In the genomic region with DNA sequence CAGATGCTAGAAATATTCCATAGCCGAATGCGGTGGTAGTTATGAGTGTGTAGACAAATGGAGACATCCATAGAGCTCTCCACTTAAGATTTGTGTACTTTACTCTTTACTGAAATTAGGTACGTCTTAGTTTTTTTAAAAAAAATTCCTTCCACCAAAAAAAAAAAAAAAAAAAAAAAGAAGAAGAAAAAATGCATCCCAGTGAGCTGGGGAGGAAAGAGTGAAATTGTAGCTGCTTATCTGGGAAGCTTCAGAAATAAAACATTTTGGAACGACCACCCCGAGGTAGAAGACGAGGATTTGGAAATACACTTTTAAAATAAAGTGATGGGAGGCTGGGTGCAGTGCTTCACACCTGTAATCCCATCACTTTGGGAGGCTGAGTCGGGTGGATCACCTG, we compare ENCODE assay signal across 18 cellular contexts. TPM values are rescaled to one million over a fixed set of nuclear protein-coding genes. Genes with fewer than 3 reads are reported as not detected.
DNase-seq lines count a peak whose midpoint lies in the region; ATAC-seq and TF ChIP-seq lines count a peak whose summit lies in the region.
"Had no signal": no experiment of that assay in that cellular context is flagged by ENCODE, and none has a peak within 500 bp of the region (broad histone marks: within the 10 kb centered on the region; RNA-seq: fewer than 3 reads in every experiment).

No MANE protein-coding gene starts in this region.

- H3K9me3 Mint-ChIP-seq in activated CD4-positive, alpha-beta T cell treated with anti-CD3 and anti-CD28 coated beads, Interleukin-2, amount 10 ng/mL, durations not matched to agents 24 days and 14 days, result no peaks in the 10 kb centered on the region
- H3K9me3 Mint-ChIP-seq in CD4-positive, alpha-beta T cell, result no peaks in the 10 kb centered on the region
- no peaks in the 10 kb centered on the region for H3K9me3 Mint-ChIP-seq in activated CD8-positive, alpha-beta T cell treated with anti-CD3 and anti-CD28 coated beads for 36 hours
- no peaks in the 10 kb centered on the region for H3K9me3 Mint-ChIP-seq in naive B cell
- H3K9me3 Mint-ChIP-seq: stimulated activated naive CD8-positive, alpha-beta T cell treated with anti-CD3 and anti-CD28 coated beads, Interleukin-15, Interleukin-2, amounts not matched to agents 100 ng/mL and 50 ng/mL, for 24 hours; type B pancreatic cell had no signal

- intact Hi-C loops in activated CD4-positive, alpha-beta T cell treated with anti-CD3 and anti-CD28 coated beads, Interleukin-2, amount 10 ng/mL, durations not matched to agents 24 days and 14 days (cut with micrococcal nuclease), result loop anchor here (1.0 to 5.0 kb wide), 2 partner anchors 9 to 41 kb away; no protein-coding TSS in a partner anchor
- intact Hi-C loops in CD4-positive, alpha-beta T cell (cut with DNase I, micrococcal nuclease), result loop anchor here (2.0 kb wide), 2 partner anchors 28 to 44 kb away; no protein-coding TSS in a partner anchor
- intact Hi-C loops in activated CD8-positive, alpha-beta T cell treated with anti-CD3 and anti-CD28 coated beads for 36 hours (cut with micrococcal nuclease), result no loop called here

- TF ChIP-seq CTCF in CD4-positive, alpha-beta T cell (IDR thresholded peaks at IDR 0.05), result no peak
- TF ChIP-seq CTCF in activated CD8-positive, alpha-beta T cell treated with anti-CD3 and anti-CD28 coated beads for 36 hours (IDR thresholded peaks at IDR 0.05), result no peak
- no peak for TF ChIP-seq CTCF in GM10266 (IDR thresholded peaks at IDR 0.05; ENCODE audit: control insufficient read depth, insufficient read depth, low read depth, missing control alignments)

- POLR2A ChIA-PET in CD4-positive, alpha-beta T cell (lab: Charles Lee), result interaction anchor here (0.7 to 2.4 kb wide), 4 partner anchors 10 to 216 kb away, joined by 3 to 20 read pairs (median 12); partner anchors contain the start of gene RGS10
- POLR2A ChIA-PET in activated CD8-positive, alpha-beta T cell treated with anti-CD3 and anti-CD28 coated beads for 36 hours (lab: Charles Lee), result interaction anchor here (1.3 to 1.6 kb wide), 3 partner anchors 10 to 52 kb away, joined by 3 to 5 read pairs (median 3); no protein-coding TSS in a partner anchor

- ATAC-seq in CD4-positive, alpha-beta T cell (ENCODE audit: poor library complexity), result no peak
- ATAC-seq in activated CD8-positive, alpha-beta T cell treated with anti-CD3 and anti-CD28 coated beads for 36 hours, result no peak
- ATAC-seq in naive B cell (ENCODE audit: low read depth in 2 of 2) (no peak), HG03108 (IDR thresholded peaks at IDR 0.05; ENCODE audit: unreplicated experiment) (no peak)

- no peaks in the 10 kb centered on the region for H3K27me3 ChIP-seq in CD4-positive, alpha-beta T cell (ENCODE audit: control insufficient read depth, insufficient read depth, low read length)
- H3K27me3 ChIP-seq: BLaER1 treated with 17β-estradiol and CSF1 and Interleukin-3, amounts not matched to agents 10 nM and 100 nM; breast epithelium had no signal

- no peak for DNase-seq in activated CD4-positive, alpha-beta T cell treated with anti-CD3 and anti-CD28 coated beads, Interleukin-2, amount 10 ng/mL, durations not matched to agents 24 days and 14 days
- DNase-seq in activated CD4-positive, alpha-beta T cell treated with anti-CD3 and anti-CD28 coated beads for 48 hours, result no peak
- no peak for DNase-seq in CD4-positive, alpha-beta T cell
- no peak for DNase-seq in activated CD8-positive, alpha-beta T cell treated with anti-CD3 and anti-CD28 coated beads for 36 hours
- DNase-seq in naive B cell, result no peak
- no peak for DNase-seq in GM10266 (ENCODE audit: extremely low spot score)
- DNase-seq in LoVo (ENCODE audit: low spot score), result no peak
- DNase-seq: activated CD4-positive, CD25-positive, alpha-beta regulatory T cell treated with anti-CD3 and anti-CD28 coated beads, Interleukin-2, amount 50 U/mL, for 72 hours; GOT3; NCI-H1092; NCI-H187 treated with DMSO at 0.1 percent for 48 hours had no signal

- no peaks in the 10 kb centered on the region for H3K9me3 ChIP-seq in CD4-positive, alpha-beta T cell (ENCODE audit: control insufficient read depth, low read length)
- H3K9me3 ChIP-seq: A549, breast epithelium had no signal

- H3K27ac ChIP-seq in CD4-positive, alpha-beta T cell (ENCODE audit: low read depth, low read length), result peak overlapping the region; percentile 70
- H3K27ac ChIP-seq: breast epithelium, RWPE1 had no signal

- H3K4me1 Mint-ChIP-seq in activated CD4-positive, alpha-beta T cell treated with anti-CD3 and anti-CD28 coated beads, Interleukin-2, amount 10 ng/mL, durations not matched to agents 24 days and 14 days, result peaks cover 28% of the 10 kb centered on the region
- H3K4me1 Mint-ChIP-seq in CD4-positive, alpha-beta T cell (ENCODE audit: low read depth), result peaks cover 44% of the 10 kb centered on the region
- peaks cover 39% of the 10 kb centered on the region for H3K4me1 Mint-ChIP-seq in activated CD8-positive, alpha-beta T cell treated with anti-CD3 and anti-CD28 coated beads for 36 hours (ENCODE audit: low read depth)
- peaks cover 0 to 17% (median 4%) of the 10 kb centered on the region in 3 donors for H3K4me1 Mint-ChIP-seq in naive B cell

- no peaks in the 10 kb centered on the region for H3K27me3 Mint-ChIP-seq in activated CD4-positive, alpha-beta T cell treated with anti-CD3 and anti-CD28 coated beads, Interleukin-2, amount 10 ng/mL, durations not matched to agents 24 days and 14 days
- no peaks in the 10 kb centered on the region for H3K27me3 Mint-ChIP-seq in CD4-positive, alpha-beta T cell
- no peaks in the 10 kb centered on the region for H3K27me3 Mint-ChIP-seq in activated CD8-positive, alpha-beta T cell treated with anti-CD3 and anti-CD28 coated beads for 36 hours
- no peaks in the 10 kb centered on the region for H3K27me3 Mint-ChIP-seq in naive B cell
- H3K27me3 Mint-ChIP-seq: stimulated activated naive CD8-positive, alpha-beta T cell treated with anti-CD3 and anti-CD28 coated beads, Interleukin-15, Interleukin-2, amounts not matched to agents 100 ng/mL and 50 ng/mL, for 24 hours; type B pancreatic cell had no signal

- peaks cover under 1% of the 10 kb centered on the region for H3K36me3 Mint-ChIP-seq in activated CD4-positive, alpha-beta T cell treated with anti-CD3 and anti-CD28 coated beads, Interleukin-2, amount 10 ng/mL, durations not matched to agents 24 days and 14 days (ENCODE audit: low read depth)
- H3K36me3 Mint-ChIP-seq in CD4-positive, alpha-beta T cell (ENCODE audit: low read depth), result no peaks in the 10 kb centered on the region
- no peaks in the 10 kb centered on the region for H3K36me3 Mint-ChIP-seq in activated CD8-positive, alpha-beta T cell treated with anti-CD3 and anti-CD28 coated beads for 36 hours (ENCODE audit: low read depth)
- H3K36me3 Mint-ChIP-seq in naive B cell, result no peaks in the 10 kb centered on the region
- H3K36me3 Mint-ChIP-seq: type B pancreatic cell had no signal

- no peak overlapping the region for H3K4me3 Mint-ChIP-seq in activated CD4-positive, alpha-beta T cell treated with anti-CD3 and anti-CD28 coated beads, Interleukin-2, amount 10 ng/mL, durations not matched to agents 24 days and 14 days
- no peak overlapping the region for H3K4me3 Mint-ChIP-seq in CD4-positive, alpha-beta T cell
- no peak overlapping the region for H3K4me3 Mint-ChIP-seq in activated CD8-positive, alpha-beta T cell treated with anti-CD3 and anti-CD28 coated beads for 36 hours
- H3K4me3 Mint-ChIP-seq in naive B cell, result peak overlapping the region in 5 of 8 donors; percentile 38 to 91 (median 66)

- CTCF ChIA-PET in CD4-positive, alpha-beta T cell (lab: Charles Lee), result interaction anchor here (1.9 to 2.4 kb wide), 2 partner anchors 43 to 54 kb away, joined by 8 to 10 read pairs; no protein-coding TSS in a partner anchor
- CTCF ChIA-PET in activated CD8-positive, alpha-beta T cell treated with anti-CD3 and anti-CD28 coated beads for 36 hours (lab: Charles Lee), result interaction anchor here (0.6 to 5.4 kb wide), 10 partner anchors 8 to 183 kb away, joined by 3 to 19 read pairs (median 4); no protein-coding TSS in a partner anchor

- peak overlapping the region; percentile 48 for H3K27ac Mint-ChIP-seq in activated CD4-positive, alpha-beta T cell treated with anti-CD3 and anti-CD28 coated beads, Interleukin-2, amount 10 ng/mL, durations not matched to agents 24 days and 14 days
- peak overlapping the region; percentile 91 for H3K27ac Mint-ChIP-seq in CD4-positive, alpha-beta T cell
- H3K27ac Mint-ChIP-seq in activated CD8-positive, alpha-beta T cell treated with anti-CD3 and anti-CD28 coated beads for 36 hours, result peak overlapping the region; percentile 68
- H3K27ac Mint-ChIP-seq in naive B cell, result peak overlapping the region in 3 of 6 donors; percentile 22 to 55 (median 36)
- H3K27ac Mint-ChIP-seq: type B pancreatic cell had no signal

RNA-seq across cellular contexts. Expression of gene RGS10, which starts 53.8 kb away (rescaled TPM):
- total RNA-seq in activated CD4-positive, alpha-beta T cell treated with anti-CD3 and anti-CD28 coated beads, Interleukin-2, amount 10 ng/mL, durations not matched to agents 24 days and 14 days, result 137 TPM in 2 replicates
- 100 to 1,000 TPM; 132 to 134 TPM for total RNA-seq in CD4-positive, alpha-beta T cell
- 100 to 1,000 TPM; 207 to 220 TPM for total RNA-seq in activated CD8-positive, alpha-beta T cell treated with anti-CD3 and anti-CD28 coated beads for 36 hours
- 10 to 100 TPM; 15.0 to 25.0 (median 20.4) TPM for polyA plus RNA-seq in naive B cell (ENCODE audit: low read depth in 6 of 6)

Comparison
In these comparisons a context has a peak if more than half of its experiments do, and no peak if none do; other contexts are left out.
1. H3K4me3 Mint-ChIP-seq: peak in naive B cell (5 of 8); none in activated CD4-positive, alpha-beta T cell treated with anti-CD3 and anti-CD28 coated beads, Interleukin-2, amount 10 ng/mL, durations not matched to agents 24 days and 14 days (single experiment), CD4-positive, alpha-beta T cell (single experiment) and activated CD8-positive, alpha-beta T cell treated with anti-CD3 and anti-CD28 coated beads for 36 hours (single experiment).